In genomic region chr4:52548818-52549570, GRCh38 we compare ENCODE assay signal across 24 cellular contexts.
"Had no signal": no experiment of that assay in that cellular context is flagged by ENCODE, and none has a peak within 500 bp of the region (broad histone marks: within the 10 kb centered on the region; RNA-seq: fewer than 3 reads in every experiment).

No MANE protein-coding gene starts in this region.

- H3K27me3 ChIP-seq: gastroesophageal sphincter, upper lobe of left lung had no signal

- H3K9me3 ChIP-seq: gastroesophageal sphincter, mucosa of descending colon, thoracic aorta, upper lobe of left lung had no signal

- FAIRE-seq: small intestine had no signal

- DNase-seq: activated CD4-positive, alpha-beta T cell treated with anti-CD3 and anti-CD28 coated beads, Interleukin-2, amount 50 U/mL, for 48 hours; activated effector memory CD4-positive, alpha-beta T cell treated with Interleukin-2 at 50 U/mL for 16 hours; activated naive CD4-positive, alpha-beta T cell treated with anti-CD3 and anti-CD28 coated beads for 36 hours; activated T-cell treated with anti-CD3 and anti-CD28 coated beads, Interleukin-2, amount 50 U/mL, for 48 hours; aorta; central memory CD4-positive, alpha-beta T cell; dermis blood vessel endothelial cell; effector CD8-positive, alpha-beta T cell; head of caudate nucleus; islet precursor cell; mucosa of descending colon; small intestine; stimulated activated CD4-positive, alpha-beta T cell treated with anti-CD3 and anti-CD28 coated beads, Interleukin-15, amount 100 ng/mL, for 24 hours; stimulated activated naive B cell treated with anti-CD40 and anti-IgM and Interleukin-4, amounts not matched to agents 10 μg/mL and 1 μg/mL and 100 μg/mL, for 72 hours; T-helper 9 cell; upper lobe of left lung had no signal

- H3K9me3 Mint-ChIP-seq: activated naive CD4-positive, alpha-beta T cell treated with anti-CD3 and anti-CD28 coated beads for 36 hours; stimulated activated naive B cell treated with anti-CD40 and anti-IgM and Interleukin-4, amounts not matched to agents 10 μg/mL and 1 μg/mL and 100 μg/mL, for 72 hours had no signal

- H3K27ac ChIP-seq: gastroesophageal sphincter, thoracic aorta, upper lobe of left lung had no signal

- H3K4me3 ChIP-seq: gastroesophageal sphincter, lung, mucosa of descending colon, thoracic aorta, upper lobe of left lung had no signal

- H3K4me1 Mint-ChIP-seq: stimulated activated naive B cell treated with anti-CD40 and anti-IgM and Interleukin-4, amounts not matched to agents 10 μg/mL and 1 μg/mL and 100 μg/mL, for 72 hours had no signal

- H3K4me3 Mint-ChIP-seq: activated naive CD4-positive, alpha-beta T cell treated with anti-CD3 and anti-CD28 coated beads for 36 hours; brain; neural crest cell; stimulated activated naive B cell treated with anti-CD40 and anti-IgM and Interleukin-4, amounts not matched to agents 10 μg/mL and 1 μg/mL and 100 μg/mL, for 72 hours had no signal

- H3K36me3 Mint-ChIP-seq: brain; stimulated activated naive B cell treated with anti-CD40 and anti-IgM and Interleukin-4, amounts not matched to agents 10 μg/mL and 1 μg/mL and 100 μg/mL, for 72 hours had no signal

- H3K4me1 ChIP-seq: gastroesophageal sphincter, upper lobe of left lung had no signal

- ATAC-seq: esophagus mucosa; gastroesophageal sphincter; left lobe of liver; mucosa of descending colon; sciatic nerve; stimulated activated naive B cell treated with anti-CD40 and anti-IgM and Interleukin-4, amounts not matched to agents 10 μg/mL and 1 μg/mL and 100 μg/mL, for 72 hours had no signal

- H3K36me3 ChIP-seq: gastroesophageal sphincter, thoracic aorta, upper lobe of left lung had no signal

- H3K27ac Mint-ChIP-seq: activated naive CD4-positive, alpha-beta T cell treated with anti-CD3 and anti-CD28 coated beads for 36 hours; stimulated activated naive B cell treated with anti-CD40 and anti-IgM and Interleukin-4, amounts not matched to agents 10 μg/mL and 1 μg/mL and 100 μg/mL, for 72 hours had no signal
